ENCODE assay signal across 1 cellular context in genomic region chr2:172223601-172224054, GRCh38.
A peak's percentile ranks its signal among the peaks of the same experiment; 100 is the strongest.
TF ChIP-seq lines count a peak whose summit lies in the region.

No MANE protein-coding gene starts in this region.

TF ChIP-seq in IMR-90, 13 proteins besides CTCF, POLR2A, EP300 and RAD21 (continued from another document):
- peak; percentile 40; the same call in 1 of the 2 replicates for TF ChIP-seq NFE2L2 (IDR thresholded peaks at IDR 0.05; ENCODE audit: low read depth, low read length)
